In the genomic region with DNA sequence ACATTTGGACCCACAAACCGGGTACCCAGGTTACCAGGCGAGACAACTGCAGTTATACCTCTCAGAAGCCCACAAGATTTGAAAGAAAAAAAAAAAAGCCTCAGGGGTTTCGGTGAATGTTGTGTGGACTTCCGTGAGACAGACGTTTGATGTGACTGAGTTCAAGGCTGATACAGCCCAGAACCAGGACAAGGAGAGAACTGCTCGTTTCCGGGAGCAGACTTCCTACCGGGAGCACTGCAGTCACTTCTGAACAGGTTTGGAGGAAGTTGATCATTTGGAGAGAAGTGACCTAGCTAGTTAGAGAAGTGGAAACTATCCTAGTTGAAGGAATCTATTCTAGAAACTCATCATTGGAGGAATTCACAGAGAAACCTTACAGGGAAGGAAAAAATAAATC, we compare ENCODE assay signal across 9 cellular contexts. TPM values are rescaled to one million over a fixed set of nuclear protein-coding genes. Genes with fewer than 3 reads are reported as not detected.
DNase-seq lines count a peak whose midpoint lies in the region; ATAC-seq and TF ChIP-seq lines count a peak whose summit lies in the region.
"Had no signal": no experiment of that assay in that cellular context is flagged by ENCODE, and none has a peak within 500 bp of the region (broad histone marks: within the 10 kb centered on the region; RNA-seq: fewer than 3 reads in every experiment).

No MANE protein-coding gene starts in this region.

- H3K4me3 ChIP-seq in epithelial cell of proximal tubule (ENCODE audit: low read depth, low read length) = peak overlapping the region; percentile 70
- peak overlapping the region; percentile 67 for H3K4me3 ChIP-seq in retinal pigment epithelial cell (ENCODE audit: low read length)

- TF ChIP-seq CTCF in epithelial cell of proximal tubule (conservative IDR thresholded peaks at IDR 0.05; ENCODE audit: low read depth, low read length) (no peak), retinal pigment epithelial cell (conservative IDR thresholded peaks at IDR 0.05; ENCODE audit: low read depth, low read length) (no peak)

- ATAC-seq in GM19351 (IDR thresholded peaks at IDR 0.05; ENCODE audit: unreplicated experiment) (no peak), GM21390 (IDR thresholded peaks at IDR 0.05; ENCODE audit: unreplicated experiment) (no peak)

- DNase-seq in ELR (ENCODE audit: low read depth) = peak; percentile 15
- peak; percentile 70 for DNase-seq in RKO (ENCODE audit: low spot score)
- no peak for DNase-seq in epithelial cell of proximal tubule (ENCODE audit: low read depth)
- DNase-seq in retinal pigment epithelial cell (ENCODE audit: low read depth) = no peak
- DNase-seq in NCI-H2227 treated with DMSO at 0.1 percent for 48 hours (lab: John Stamatoyannopoulos, UW) = no peak
- DNase-seq in middle frontal gyrus (ENCODE audit: extremely low spot score, low spot score) = no peak

RNA-seq across cellular contexts. Expression of a gene that starts 0.8 kb away (rescaled TPM):
- total RNA-seq in epithelial cell of proximal tubule = 136 and 159 TPM in 2 replicates

RNA-seq across cellular contexts. Expression of a gene that starts 3.3 kb away (rescaled TPM):
- 13.7 and 20.1 TPM in 2 replicates for total RNA-seq in epithelial cell of proximal tubule

RNA-seq across cellular contexts. Expression of a gene that starts 13.0 kb away (rescaled TPM):
- total RNA-seq in epithelial cell of proximal tubule = 4.3 and 5.0 TPM in 2 replicates

RNA-seq across cellular contexts. Expression of a gene that starts 26.0 kb away (rescaled TPM):
- total RNA-seq in epithelial cell of proximal tubule = 0.29 and 1.8 TPM in 2 replicates
- total RNA-seq: dermis microvascular lymphatic vessel endothelial cell had no signal

RNA-seq across cellular contexts. Expression of a gene that starts 51.3 kb away (rescaled TPM):
- 122 and 141 TPM in 2 replicates for total RNA-seq in epithelial cell of proximal tubule

Comparison
In these comparisons a context has a peak if more than half of its experiments do, and no peak if none do; other contexts are left out.
1. DNase-seq: peak in ELR (single experiment) and RKO (single experiment); none in epithelial cell of proximal tubule (single experiment), retinal pigment epithelial cell (single experiment), NCI-H2227 treated with DMSO at 0.1 percent for 48 hours (single experiment) and middle frontal gyrus (single experiment).